7 cellular contexts compared by ENCODE assay signal in the genomic region with DNA sequence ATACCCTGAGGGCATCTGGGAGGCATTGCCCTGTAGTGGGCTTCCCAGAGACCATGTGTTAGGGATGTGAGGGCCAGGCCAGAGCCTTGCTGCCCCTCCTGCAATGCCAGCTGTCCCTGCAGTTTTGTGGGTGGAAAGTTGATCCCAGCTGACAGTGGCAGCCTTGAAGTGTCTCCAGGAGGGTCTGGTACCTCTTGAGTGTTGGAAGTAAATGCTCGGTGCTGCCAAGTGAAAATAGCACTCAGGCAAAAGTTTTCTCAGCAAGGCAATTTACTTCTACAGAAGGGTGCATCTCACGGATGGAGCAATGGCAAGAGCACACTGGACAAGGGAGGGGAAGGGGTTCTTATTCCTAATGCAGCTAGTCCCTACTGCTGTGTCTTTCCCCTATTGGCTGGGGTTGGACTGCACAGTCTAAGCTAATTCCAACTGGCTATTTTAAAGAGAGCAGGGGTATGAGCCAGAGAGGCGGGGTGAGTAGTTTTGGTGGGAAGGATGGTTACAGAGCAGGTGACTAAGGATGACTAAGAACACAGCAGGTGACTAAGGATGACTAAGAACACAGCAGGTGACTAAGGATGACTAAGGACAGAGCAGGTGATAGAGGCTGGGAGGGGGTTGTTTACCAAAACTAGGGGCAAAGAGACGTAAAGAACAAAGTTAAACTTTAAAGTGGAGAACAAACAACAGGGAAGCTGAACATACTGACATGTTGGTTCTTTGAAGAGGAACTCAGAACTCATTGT.
DNase-seq lines count a peak whose midpoint lies in the region; ATAC-seq, FAIRE-seq and TF ChIP-seq lines count a peak whose summit lies in the region.
"Not testable (repeated sequence)": the region's sequence is repeated elsewhere in the genome, so short reads cannot be mapped to it uniquely, and the experiment has no call there.

No MANE protein-coding gene starts in this region.

- intact Hi-C loops in GM12878 (cut with micrococcal nuclease; ENCODE audit: unreplicated experiment); HepG2 (cut with micrococcal nuclease; ENCODE audit: unreplicated experiment): not testable (repeated sequence)

- not testable (repeated sequence) for H3K27ac Mint-ChIP-seq in stimulated activated naive CD8-positive, alpha-beta T cell treated with anti-CD3 and anti-CD28 coated beads, Interleukin-15, amount 100 ng/mL, for 72 hours

- SMC1A ChIA-PET in GM12878 (lab: Charles Lee; ENCODE audit: uncharacterized antibody, unreplicated experiment) = interaction anchor here (0.7 kb wide), 1 partner anchor 9 kb away, joined by 3 read pairs; no protein-coding TSS in a partner anchor

- not testable (repeated sequence) for H3K4me1 Mint-ChIP-seq in stimulated activated naive CD8-positive, alpha-beta T cell treated with anti-CD3 and anti-CD28 coated beads, Interleukin-15, amount 100 ng/mL, for 72 hours

- H3K4me2 ChIP-seq in GM12878 (ENCODE audit: control insufficient read depth, insufficient read depth); HepG2 (ENCODE audit: low read depth, low read length): not testable (repeated sequence)

- POLR2A ChIA-PET in GM12878 (lab: Charles Lee) (interaction anchor here (1.3 kb wide), 1 partner anchor 8 kb away, joined by 8 read pairs; no protein-coding TSS in a partner anchor), HepG2 (lab: Yijun Ruan, JAX) (interaction anchor here (0.7 to 1.4 kb wide), 4 partner anchors 10 to 20 kb away, joined by 3 to 5 read pairs (median 3); no protein-coding TSS in a partner anchor)

- not testable (repeated sequence) for H3K27ac ChIP-seq in GM12878 (ENCODE audit: control insufficient read depth, insufficient read depth); HepG2 (ENCODE audit: extremely low read length, insufficient read depth, low read length)
- peak overlapping the region; percentile 57 for H3K27ac ChIP-seq in epithelial cell of prostate

- ATAC-seq in GM12878 = not testable (repeated sequence)
- peak; percentile 15; the same call in 1 of the 3 replicates for ATAC-seq in HepG2
- ATAC-seq in stimulated activated naive CD8-positive, alpha-beta T cell treated with anti-CD3 and anti-CD28 coated beads, Interleukin-15, amount 100 ng/mL, for 72 hours = peak; percentile 54

- H3K79me2 ChIP-seq in GM12878 (ENCODE audit: control insufficient read depth, insufficient read depth, low read length); HepG2 (ENCODE audit: insufficient read depth, low read length): not testable (repeated sequence)

- H3K9ac ChIP-seq in GM12878 (ENCODE audit: control insufficient read depth, insufficient read depth, low read length); HepG2 (ENCODE audit: insufficient read depth, low read depth, low read length): not testable (repeated sequence)

- not testable (repeated sequence) for H3K4me3 Mint-ChIP-seq in stimulated activated naive CD8-positive, alpha-beta T cell treated with anti-CD3 and anti-CD28 coated beads, Interleukin-15, amount 100 ng/mL, for 72 hours

- not testable (repeated sequence) for H3K36me3 ChIP-seq in GM12878 (ENCODE audit: control insufficient read depth in 2 of 2, insufficient read depth in 2 of 2, low read length in 1 of 2); HepG2 (replicated peaks in 1 of 2; ENCODE audit: control insufficient read depth in 1 of 2, insufficient read depth in 2 of 2, low read length in 2 of 2)

- RAD21 ChIA-PET in GM12878 (lab: Charles Lee; ENCODE audit: unreplicated experiment) = not testable (repeated sequence)

- whole genome bisulfite sequencing in GM12878 (ENCODE audit: insufficient coverage, insufficient replicate concordance, low lambda C conversion rate, missing lambda C conversion rate) = 77% methylated on average over 4 of the region's 4 CpGs
- WGBS in HepG2 (ENCODE audit: low lambda C conversion rate) = 65% methylated on average over 3 of the region's 4 CpGs

- not testable (repeated sequence) for H3K4me1 ChIP-seq in GM12878 (ENCODE audit: control insufficient read depth, insufficient read depth, low read length)
- peaks cover 54% of the 10 kb centered on the region for H3K4me1 ChIP-seq in HepG2 (ENCODE audit: insufficient read depth, low read length)

- not testable (repeated sequence) for TF ChIP-seq EP300 in GM12878 (IDR thresholded peaks at IDR 0.05; ENCODE audit: borderline replicate concordance in 1 of 2, control insufficient read depth in 1 of 2, low read depth in 2 of 2, low read length in 2 of 2)
- peak in 1 of 2 experiments; percentile 70; a peak in 2 of 4 replicates for TF ChIP-seq EP300 in HepG2 (IDR thresholded peaks at IDR 0.05; ENCODE audit: low read depth in 2 of 2, low read length in 2 of 2)
- TF ChIP-seq EP300 in HepG2 (CRISPR knock-in tag; IDR thresholded peaks at IDR 0.05; ENCODE audit: borderline replicate concordance) = peak; percentile 38; the same call in 1 of the 2 replicates

- TF ChIP-seq RAD21 in GM12878 (IDR thresholded peaks at IDR 0.05; ENCODE audit: insufficient read depth, low read depth, low read length); HepG2 (CRISPR knock-in tag; IDR thresholded peaks at IDR 0.05): not testable (repeated sequence)

- not testable (repeated sequence) for H3K27me3 Mint-ChIP-seq in stimulated activated naive CD8-positive, alpha-beta T cell treated with anti-CD3 and anti-CD28 coated beads, Interleukin-15, amount 100 ng/mL, for 72 hours

- H3K9me3 ChIP-seq in GM12878 (replicated peaks; ENCODE audit: control insufficient read depth, insufficient read depth, low read length) (peaks cover 28% of the 10 kb centered on the region), HepG2 (ENCODE audit: low read length) (peaks cover 19% of the 10 kb centered on the region)

- not testable (repeated sequence) for H2AFZ ChIP-seq in GM12878 (ENCODE audit: control insufficient read depth, low read depth, low read length); HepG2 (ENCODE audit: low read length)

- not testable (repeated sequence) for FAIRE-seq in GM12878 (lab: Jason Lieb, UNC); HepG2 (lab: Jason Lieb, UNC)

- not testable (repeated sequence) for H4K20me1 ChIP-seq in GM12878 (ENCODE audit: control insufficient read depth, insufficient read depth); HepG2 (ENCODE audit: insufficient read depth, low read length)

- CTCF ChIA-PET in GM12878 (lab: Yijun Ruan, JAX) = interaction anchor here (0.7 kb wide), 1 partner anchor 12 kb away, joined by 3 read pairs; no protein-coding TSS in a partner anchor
- CTCF ChIA-PET in HepG2 (lab: Yijun Ruan, JAX; ENCODE audit: low intra/inter-chr PET ratio, low total read pairs) = not testable (repeated sequence)

- H3K4me3 ChIP-seq in GM12878; HepG2 (replicated peaks in 1 of 3; ENCODE audit: insufficient read depth in 1 of 3, low read depth in 2 of 3, low read length in 3 of 3): not testable (repeated sequence)

- in situ Hi-C loops in GM12878 (cut with MboI); HepG2 (cut with HindIII; ENCODE audit: extremely low pct_ligation_motif_present, low pct_unique_long_range_greater_than_20kb): not testable (repeated sequence)

- peaks cover 24 to 32% of the 10 kb centered on the region in 2 donors for H3K9me3 Mint-ChIP-seq in stimulated activated naive CD8-positive, alpha-beta T cell treated with anti-CD3 and anti-CD28 coated beads, Interleukin-15, amount 100 ng/mL, for 72 hours

- H3K27me3 ChIP-seq in GM12878 (replicated peaks in 1 of 2; ENCODE audit: control insufficient read depth in 2 of 2, insufficient read depth in 2 of 2, low read length in 1 of 2); HepG2 (ENCODE audit: control insufficient read depth in 1 of 2, insufficient read depth in 2 of 2, low read length in 2 of 2): not testable (repeated sequence)

- DNase-seq in DMS53 treated with DMSO at 0.1 percent for 48 hours (lab: John Stamatoyannopoulos, UW; ENCODE audit: unreplicated experiment) = peak; percentile 58
- DNase-seq in LoVo (ENCODE audit: low spot score) = peak; percentile 29
- peak; percentile 37 for DNase-seq in activated CD4-positive, alpha-beta T cell treated with anti-CD3 and anti-CD28 coated beads for 48 hours
- not testable (repeated sequence) for DNase-seq in GM12878 (ENCODE audit: low read depth, low spot score); epithelial cell of prostate (ENCODE audit: low read depth, low spot score)
- peak; percentile 37 for DNase-seq in HepG2 (ENCODE audit: low spot score)
- peak in 1 of 2 donors; percentile 25 for DNase-seq in stimulated activated naive CD8-positive, alpha-beta T cell treated with anti-CD3 and anti-CD28 coated beads, Interleukin-15, amount 100 ng/mL, for 72 hours

- not testable (repeated sequence) for BruUV-seq in GM12878 (replicated peaks; lab: Mats Ljungman, UMichigan); HepG2 (replicated peaks; lab: Mats Ljungman, UMichigan)

- not testable (repeated sequence) for TF ChIP-seq CTCF in GM12878 (IDR thresholded peaks at IDR 0.05 in 2 of 3, conservative IDR thresholded peaks at IDR 0.05 in 1 of 3; ENCODE audit: control insufficient read depth in 2 of 3, extremely low read depth in 1 of 3, insufficient read depth in 1 of 3, low read depth in 3 of 3, low read length in 3 of 3); HepG2 (CRISPR knock-in tag; IDR thresholded peaks at IDR 0.05)

- not testable (repeated sequence) for TF ChIP-seq POLR2A in GM12878 (IDR thresholded peaks at IDR 0.05; ENCODE audit: low read depth, low read length); HepG2 (IDR thresholded peaks at IDR 0.05; ENCODE audit: insufficient read depth in 1 of 2, low read depth in 2 of 2, low read length in 2 of 2)

TF ChIP-seq in GM12878, 131 proteins besides CTCF, POLR2A, EP300 and RAD21 (continues in another document):
- TF ChIP-seq KLF5 (IDR thresholded peaks at IDR 0.05; ENCODE audit: partially characterized antibody) = peak; percentile 61

TF ChIP-seq in HepG2, 621 proteins besides CTCF, POLR2A, EP300 and RAD21 (continues in another document):
- TF ChIP-seq, protein P1, sequence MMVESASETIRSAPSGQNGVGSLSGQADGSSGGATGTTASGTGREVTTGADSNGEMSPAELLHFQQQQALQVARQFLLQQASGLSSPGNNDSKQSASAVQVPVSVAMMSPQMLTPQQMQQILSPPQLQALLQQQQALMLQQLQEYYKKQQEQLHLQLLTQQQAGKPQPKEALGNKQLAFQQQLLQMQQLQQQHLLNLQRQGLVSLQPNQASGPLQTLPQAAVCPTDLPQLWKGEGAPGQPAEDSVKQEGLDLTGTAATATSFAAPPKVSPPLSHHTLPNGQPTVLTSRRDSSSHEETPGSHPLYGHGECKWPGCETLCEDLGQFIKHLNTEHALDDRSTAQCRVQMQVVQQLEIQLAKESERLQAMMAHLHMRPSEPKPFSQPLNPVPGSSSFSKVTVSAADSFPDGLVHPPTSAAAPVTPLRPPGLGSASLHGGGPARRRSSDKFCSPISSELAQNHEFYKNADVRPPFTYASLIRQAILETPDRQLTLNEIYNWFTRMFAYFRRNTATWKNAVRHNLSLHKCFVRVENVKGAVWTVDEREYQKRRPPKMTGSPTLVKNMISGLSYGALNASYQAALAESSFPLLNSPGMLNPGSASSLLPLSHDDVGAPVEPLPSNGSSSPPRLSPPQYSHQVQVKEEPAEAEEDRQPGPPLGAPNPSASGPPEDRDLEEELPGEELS (CRISPR knock-in tag; IDR thresholded peaks at IDR 0.05) = peak; percentile 66
